25 cellular contexts compared by ENCODE assay signal in the genomic region with DNA sequence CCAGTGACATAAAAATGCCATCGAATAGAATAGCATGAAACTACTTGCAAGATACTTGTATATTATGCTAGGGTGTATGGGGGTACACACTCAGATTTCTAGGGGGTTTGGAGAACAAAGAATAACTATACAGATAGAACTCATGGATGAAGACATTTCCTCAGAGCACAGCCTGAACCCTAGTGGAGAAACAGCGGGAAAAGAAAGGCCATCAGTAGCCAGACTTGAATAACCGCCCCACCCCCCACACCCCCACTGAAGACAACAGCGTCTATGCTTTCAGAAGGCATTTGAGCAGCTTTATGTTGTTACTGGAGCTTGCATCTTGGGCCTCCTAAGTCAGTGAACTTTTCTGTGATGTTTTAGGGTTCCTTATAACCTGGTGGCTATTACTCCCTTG.
DNase-seq lines count a peak whose midpoint lies in the region; ATAC-seq and TF ChIP-seq lines count a peak whose summit lies in the region.
"Had no signal": no experiment of that assay in that cellular context is flagged by ENCODE, and none has a peak within 500 bp of the region (broad histone marks: within the 10 kb centered on the region; RNA-seq: fewer than 3 reads in every experiment).

No MANE protein-coding gene starts in this region.

- no peak for ATAC-seq in HG02973 (IDR thresholded peaks at IDR 0.05; ENCODE audit: unreplicated experiment)
- ATAC-seq: GM12878, HepG2, lower lobe of right lung had no signal

- H3K4me3 Mint-ChIP-seq in nephron progenitor cell, result no peak overlapping the region
- H3K4me3 Mint-ChIP-seq: activated CD4-positive, alpha-beta memory T cell treated with anti-CD3 and anti-CD28 coated beads, Interleukin-2, amount 10 ng/mL, durations not matched to agents 7 days and 5 days; activated naive CD8-positive, alpha-beta T cell treated with anti-CD3 and anti-CD28 coated beads, Interleukin-2, amount 10 ng/mL, durations not matched to agents 7 days and 5 days; T-helper 2 cell treated with Interferon-gamma antibody and Interleukin-4, amounts not matched to agents 5 μg/mL and 100 μg/mL, for 36 hours had no signal

- peaks cover 54% of the 10 kb centered on the region for H3K4me1 Mint-ChIP-seq in nephron progenitor cell
- H3K4me1 Mint-ChIP-seq: activated CD4-positive, alpha-beta memory T cell treated with anti-CD3 and anti-CD28 coated beads, Interleukin-2, amount 10 ng/mL, durations not matched to agents 7 days and 5 days; activated naive CD8-positive, alpha-beta T cell treated with anti-CD3 and anti-CD28 coated beads, Interleukin-2, amount 10 ng/mL, durations not matched to agents 7 days and 5 days had no signal

- TF ChIP-seq CTCF in nephron progenitor cell (IDR thresholded peaks at IDR 0.05), result no peak

- H3K36me3 Mint-ChIP-seq in nephron progenitor cell (ENCODE audit: low read depth), result no peaks in the 10 kb centered on the region
- H3K36me3 Mint-ChIP-seq: activated naive CD8-positive, alpha-beta T cell treated with anti-CD3 and anti-CD28 coated beads, Interleukin-2, amount 10 ng/mL, durations not matched to agents 7 days and 5 days had no signal

- peaks cover 3% of the 10 kb centered on the region for H3K27me3 Mint-ChIP-seq in nephron progenitor cell (ENCODE audit: low read depth, poor library complexity)
- H3K27me3 Mint-ChIP-seq: activated CD4-positive, alpha-beta memory T cell treated with anti-CD3 and anti-CD28 coated beads, Interleukin-2, amount 10 ng/mL, durations not matched to agents 7 days and 5 days; activated naive CD8-positive, alpha-beta T cell treated with anti-CD3 and anti-CD28 coated beads, Interleukin-2, amount 10 ng/mL, durations not matched to agents 7 days and 5 days had no signal

- H3K27ac Mint-ChIP-seq in nephron progenitor cell, result no peak overlapping the region
- H3K27ac Mint-ChIP-seq: activated CD4-positive, alpha-beta memory T cell treated with anti-CD3 and anti-CD28 coated beads, Interleukin-2, amount 10 ng/mL, durations not matched to agents 7 days and 5 days; activated naive CD8-positive, alpha-beta T cell treated with anti-CD3 and anti-CD28 coated beads, Interleukin-2, amount 10 ng/mL, durations not matched to agents 7 days and 5 days; T-helper 2 cell treated with Interferon-gamma antibody and Interleukin-4, amounts not matched to agents 5 μg/mL and 100 μg/mL, for 36 hours had no signal

- DNase-seq in Ammon's horn (ENCODE audit: low spot score) (peak; percentile 65), NCI-H82 treated with DMSO at 0.1 percent for 48 hours (lab: John Stamatoyannopoulos, UW; ENCODE audit: unreplicated experiment) (peak; percentile 8), globus pallidus (ENCODE audit: low spot score) (peak; percentile 83), nephron progenitor cell (peak; percentile 30), hepatic stellate cell (ENCODE audit: low spot score) (no peak), 8988T (no peak), NCI-H510A treated with DMSO at 0.1 percent for 48 hours (lab: John Stamatoyannopoulos, UW) (no peak)
- DNase-seq: ACHN; activated CD4-positive, alpha-beta memory T cell treated with anti-CD3 and anti-CD28 coated beads, Interleukin-2, amount 10 ng/mL, durations not matched to agents 7 days and 5 days; activated CD4-positive, CD25-positive, alpha-beta regulatory T cell; activated effector memory CD4-positive, alpha-beta T cell treated with anti-CD3 and anti-CD28 coated beads, Interleukin-2, amount 50 U/mL, for 16 hours; activated naive CD8-positive, alpha-beta T cell treated with anti-CD3 and anti-CD28 coated beads, Interleukin-2, amount 10 ng/mL, durations not matched to agents 7 days and 5 days; cerebellar nuclear complex; DND-41; erythroblast; kidney; lower lobe of right lung; NCI-H1694; NCI-H748 treated with DMSO at 0.1 percent for 48 hours; OCI-M1; upper lobe of left lung had no signal

- H3K9me3 Mint-ChIP-seq in nephron progenitor cell, result no peaks in the 10 kb centered on the region
- H3K9me3 Mint-ChIP-seq: activated CD4-positive, alpha-beta memory T cell treated with anti-CD3 and anti-CD28 coated beads, Interleukin-2, amount 10 ng/mL, durations not matched to agents 7 days and 5 days; activated naive CD8-positive, alpha-beta T cell treated with anti-CD3 and anti-CD28 coated beads, Interleukin-2, amount 10 ng/mL, durations not matched to agents 7 days and 5 days; T-helper 2 cell treated with Interferon-gamma antibody and Interleukin-4, amounts not matched to agents 5 μg/mL and 100 μg/mL, for 36 hours had no signal

Comparison
In these comparisons a context has a peak if more than half of its experiments do, and no peak if none do; other contexts are left out.
1. DNase-seq: peak in Ammon's horn (single experiment), NCI-H82 treated with DMSO at 0.1 percent for 48 hours (single experiment), globus pallidus (single experiment) and nephron progenitor cell (single experiment); none in hepatic stellate cell (single experiment), 8988T (single experiment) and NCI-H510A treated with DMSO at 0.1 percent for 48 hours (single experiment).